In genomic region chr20:59358793-59359192, GRCh38 we compare ENCODE assay signal across 7 cellular contexts. TPM values are rescaled to one million over a fixed set of nuclear protein-coding genes. Genes with fewer than 3 reads are reported as not detected.
"Had no signal": no experiment of that assay in that cellular context is flagged by ENCODE, and none has a peak within 500 bp of the region (broad histone marks: within the 10 kb centered on the region; RNA-seq: fewer than 3 reads in every experiment).

No MANE protein-coding gene starts in this region.

RNA-seq across cellular contexts. Expression of gene EDN3, which starts 58.4 kb away (rescaled TPM):
- total RNA-seq: activated T-cell treated with anti-CD3 and anti-CD28 coated beads, Interleukin-2, amount 50 U/mL, for 72 hours; ascending aorta; dermis blood vessel endothelial cell; fibroblast of lung; fibroblast of villous mesenchyme; glomerular endothelial cell; T-helper 1 cell treated with Interleukin-12 subunit alpha and Interleukin-12 subunit beta and Interleukin-4 antibody, amounts not matched to agents 30 ng/mL and 1 ng/mL, for 36 hours had no signal
- polyA plus RNA-seq: fibroblast of lung had no signal
